In genomic region chr9:95350266-95350665, GRCh38 we compare ENCODE assay signal across 1 cellular context.
TF ChIP-seq lines count a peak whose summit lies in the region.

No MANE protein-coding gene starts in this region.

TF ChIP-seq in WTC11, 78 proteins besides CTCF, POLR2A, EP300 and RAD21 (continued from another document):
- no peak for TF ChIP-seq ZNF532 (CRISPR knock-in tag; IDR thresholded peaks at IDR 0.05; ENCODE audit: borderline replicate concordance)
- TF ChIP-seq USF2 (CRISPR knock-in tag; IDR thresholded peaks at IDR 0.05) = no peak
- TF ChIP-seq ZNF232 (CRISPR knock-in tag; IDR thresholded peaks at IDR 0.05) = no peak
- no peak for TF ChIP-seq ZNF219 (CRISPR knock-in tag; IDR thresholded peaks at IDR 0.05; ENCODE audit: borderline replicate concordance)
- TF ChIP-seq ZNF416 (CRISPR knock-in tag; IDR thresholded peaks at IDR 0.05) = no peak
- TF ChIP-seq TCF7 (CRISPR knock-in tag; IDR thresholded peaks at IDR 0.05; ENCODE audit: low read depth) = no peak
- TF ChIP-seq CBFB (CRISPR knock-in tag; IDR thresholded peaks at IDR 0.05; ENCODE audit: low read depth) = no peak
